Comparison of ENCODE assay signal across 22 cellular contexts in genomic region chr4:67531349-67531748, GRCh38. TPM values are rescaled to one million over a fixed set of nuclear protein-coding genes. Genes with fewer than 3 reads are reported as not detected.
"Had no signal": no experiment of that assay in that cellular context is flagged by ENCODE, and none has a peak within 500 bp of the region (broad histone marks: within the 10 kb centered on the region; RNA-seq: fewer than 3 reads in every experiment).

No MANE protein-coding gene starts in this region.

- H3K9me3 Mint-ChIP-seq: immature natural killer cell, natural killer cell had no signal

- H3K9me3 ChIP-seq: prostate gland, transverse colon, vagina had no signal

- H3K27me3 ChIP-seq: foreskin keratinocyte, transverse colon, vagina had no signal

- H3K27ac Mint-ChIP-seq: activated B cell treated with CpG ODN at 0.5 μM for 24 hours; activated naive CD8-positive, alpha-beta T cell treated with anti-CD3 and anti-CD28 coated beads, Interleukin-2, amount 10 ng/mL, durations not matched to agents 7 days and 5 days; brain; dendritic cell treated with granulocyte-macrophage colony-stimulating factor and Interleukin-4, amounts not matched to agents 40 ng/mL and 50 ng/mL, for 4 days; immature natural killer cell had no signal

- H3K36me3 ChIP-seq: prostate gland had no signal

- DNase-seq: activated B cell treated with CpG ODN at 0.5 μM for 24 hours; activated CD4-positive, alpha-beta T cell treated with anti-CD3 and anti-CD28 coated beads, Interleukin-2, amount 10 ng/mL, durations not matched to agents 7 days and 5 days; activated naive CD8-positive, alpha-beta T cell treated with anti-CD3 and anti-CD28 coated beads, Interleukin-2, amount 10 ng/mL, durations not matched to agents 7 days and 5 days; central memory CD4-positive, alpha-beta T cell; effector memory CD4-positive, alpha-beta T cell; foreskin keratinocyte; head of caudate nucleus; immature natural killer cell; mesenchymal stem cell; natural killer cell; right cardiac atrium; small intestine; stimulated activated CD4-positive, alpha-beta T cell treated with anti-CD3 and anti-CD28 coated beads, Interleukin-4, amount 100 ng/mL, for 4 hours; stimulated activated CD8-positive, alpha-beta memory T cell treated with anti-CD3 and anti-CD28 coated beads, Interleukin-4, amount 100 ng/mL, for 48 hours; stimulated activated naive CD4-positive, alpha-beta T cell treated with Interleukin-2 at 50 U/mL for 16 hours; substantia nigra; transverse colon had no signal

- H3K4me1 ChIP-seq: foreskin keratinocyte, prostate gland, transverse colon had no signal

- H3K4me3 Mint-ChIP-seq: activated B cell treated with CpG ODN at 0.5 μM for 24 hours; activated CD4-positive, alpha-beta T cell treated with anti-CD3 and anti-CD28 coated beads, Interleukin-2, amount 10 ng/mL, durations not matched to agents 7 days and 5 days; activated naive CD8-positive, alpha-beta T cell treated with anti-CD3 and anti-CD28 coated beads, Interleukin-2, amount 10 ng/mL, durations not matched to agents 7 days and 5 days; activated T-helper 1 cell treated with anti-CD3 and anti-CD28 coated beads, Interleukin-12 subunit alpha, Interleukin-12 subunit beta, Interleukin-2, Interleukin-4 antibody, amounts not matched to agents 30 ng/mL and 10 ng/mL and 1 ng/mL, durations not matched to agents 14 hours and 24 hours and 36 hours; brain; dendritic cell treated with granulocyte-macrophage colony-stimulating factor and Interleukin-4, amounts not matched to agents 40 ng/mL and 50 ng/mL, for 4 days; immature natural killer cell; natural killer cell had no signal

- ATAC-seq: foreskin keratinocyte, natural killer cell, right cardiac atrium had no signal

- H3K27me3 Mint-ChIP-seq: activated B cell treated with CpG ODN at 0.5 μM for 24 hours; activated CD4-positive, alpha-beta T cell treated with anti-CD3 and anti-CD28 coated beads, Interleukin-2, amount 10 ng/mL, durations not matched to agents 7 days and 5 days; activated naive CD8-positive, alpha-beta T cell treated with anti-CD3 and anti-CD28 coated beads, Interleukin-2, amount 10 ng/mL, durations not matched to agents 7 days and 5 days; dendritic cell treated with granulocyte-macrophage colony-stimulating factor and Interleukin-4, amounts not matched to agents 40 ng/mL and 50 ng/mL, for 4 days had no signal

- H3K4me3 ChIP-seq: prostate gland, transverse colon, vagina had no signal

- H3K27ac ChIP-seq: foreskin keratinocyte, prostate gland, transverse colon, vagina had no signal

RNA-seq across cellular contexts. Expression of gene STAP1, which starts 27.2 kb away (rescaled TPM):
- total RNA-seq: foreskin keratinocyte, right cardiac atrium, vagina had no signal
- polyA plus RNA-seq: foreskin keratinocyte, right cardiac atrium had no signal
